Comparison of ENCODE assay signal across 18 cellular contexts in the genomic region with DNA sequence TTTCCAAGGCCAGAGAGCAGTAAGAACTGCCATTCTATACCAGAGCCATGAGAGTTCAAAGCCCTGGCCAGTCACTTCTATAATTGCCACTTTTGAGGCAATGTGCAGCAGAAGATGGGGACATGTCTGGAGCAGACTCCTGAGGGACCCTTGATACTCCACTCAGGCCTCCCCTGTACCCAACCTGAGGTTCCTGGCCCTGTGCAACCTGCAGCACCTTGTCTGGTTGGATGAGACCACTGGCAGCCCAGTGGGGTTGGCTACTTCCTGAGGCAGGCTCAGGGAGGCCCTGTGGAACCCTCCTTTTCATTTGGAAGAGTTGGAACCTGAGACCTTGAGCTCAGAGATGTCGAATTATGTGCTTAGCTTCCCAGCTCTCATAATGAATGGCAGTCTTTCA. TPM values are rescaled to one million over a fixed set of nuclear protein-coding genes. Genes with fewer than 3 reads are reported as not detected.
"Had no signal": no experiment of that assay in that cellular context is flagged by ENCODE, and none has a peak within 500 bp of the region (broad histone marks: within the 10 kb centered on the region; RNA-seq: fewer than 3 reads in every experiment).

No MANE protein-coding gene starts in this region.

- DNase-seq: activated CD4-positive, alpha-beta T cell treated with anti-CD3 and anti-CD28 coated beads, Interleukin-2, amount 10 ng/mL, durations not matched to agents 7 days and 5 days; activated naive CD4-positive, alpha-beta T cell treated with anti-CD3 and anti-CD28 coated beads for 36 hours; activated naive CD8-positive, alpha-beta T cell treated with anti-CD3 and anti-CD28 coated beads, Interleukin-2, amount 50 U/mL, for 24 hours; anterior cingulate cortex; central memory CD4-positive, alpha-beta T cell; erythroblast; foreskin melanocyte; glutamatergic neuron; hippocampal formation; left lung; nephron progenitor cell; occipital lobe; stomach; testis had no signal

- H3K27ac ChIP-seq: coronary artery, left lung, stomach, testis had no signal

- H3K4me3 ChIP-seq: coronary artery, left lung, stomach, testis had no signal

- H3K27me3 ChIP-seq: stomach, testis had no signal

- H3K9me3 Mint-ChIP-seq: activated CD4-positive, alpha-beta T cell treated with anti-CD3 and anti-CD28 coated beads, Interleukin-2, amount 10 ng/mL, durations not matched to agents 7 days and 5 days; activated naive CD4-positive, alpha-beta T cell treated with anti-CD3 and anti-CD28 coated beads for 36 hours; activated naive CD8-positive, alpha-beta T cell treated with anti-CD3 and anti-CD28 coated beads, Interleukin-2, amount 50 U/mL, for 24 hours; brain; nephron progenitor cell; T-helper 1 cell treated with Interleukin-12 subunit alpha and Interleukin-12 subunit beta and Interleukin-4 antibody, amounts not matched to agents 30 μg/mL and 1 μg/mL, for 36 hours had no signal

- H3K27me3 Mint-ChIP-seq: brain had no signal

- H3K36me3 ChIP-seq: left lung, stomach had no signal

- H3K27ac Mint-ChIP-seq: activated CD4-positive, alpha-beta T cell treated with anti-CD3 and anti-CD28 coated beads, Interleukin-2, amount 10 ng/mL, durations not matched to agents 7 days and 5 days; activated naive CD4-positive, alpha-beta T cell treated with anti-CD3 and anti-CD28 coated beads for 36 hours; activated naive CD8-positive, alpha-beta T cell treated with anti-CD3 and anti-CD28 coated beads, Interleukin-2, amount 50 U/mL, for 24 hours; brain; nephron progenitor cell; T-helper 1 cell treated with Interleukin-12 subunit alpha and Interleukin-12 subunit beta and Interleukin-4 antibody, amounts not matched to agents 30 μg/mL and 1 μg/mL, for 36 hours had no signal

- H3K4me3 Mint-ChIP-seq: activated CD4-positive, alpha-beta T cell treated with anti-CD3 and anti-CD28 coated beads, Interleukin-2, amount 10 ng/mL, durations not matched to agents 7 days and 5 days; activated naive CD4-positive, alpha-beta T cell treated with anti-CD3 and anti-CD28 coated beads for 36 hours; activated naive CD8-positive, alpha-beta T cell treated with anti-CD3 and anti-CD28 coated beads, Interleukin-2, amount 50 U/mL, for 24 hours; brain; nephron progenitor cell; T-helper 1 cell treated with Interleukin-12 subunit alpha and Interleukin-12 subunit beta and Interleukin-4 antibody, amounts not matched to agents 30 μg/mL and 1 μg/mL, for 36 hours had no signal

- H3K4me1 Mint-ChIP-seq: activated CD4-positive, alpha-beta T cell treated with anti-CD3 and anti-CD28 coated beads, Interleukin-2, amount 10 ng/mL, durations not matched to agents 7 days and 5 days; activated naive CD8-positive, alpha-beta T cell treated with anti-CD3 and anti-CD28 coated beads, Interleukin-2, amount 50 U/mL, for 24 hours; brain had no signal

- ATAC-seq: activated CD4-positive, CD25-positive, alpha-beta regulatory T cell treated with anti-CD3 and anti-CD28 coated beads, Interleukin-2, amount 50 U/mL, for 24 hours; activated naive CD8-positive, alpha-beta T cell treated with anti-CD3 and anti-CD28 coated beads, Interleukin-2, amount 50 U/mL, for 24 hours; left lung had no signal

- H3K9me3 ChIP-seq: left lung, stomach, testis had no signal

RNA-seq across cellular contexts. Expression of a gene that starts 54.4 kb away (rescaled TPM):
- total RNA-seq: activated CD4-positive, alpha-beta T cell treated with anti-CD3 and anti-CD28 coated beads, Interleukin-2, amount 10 ng/mL, durations not matched to agents 7 days and 5 days had no signal
